8 cellular contexts compared by ENCODE assay signal in the genomic region with DNA sequence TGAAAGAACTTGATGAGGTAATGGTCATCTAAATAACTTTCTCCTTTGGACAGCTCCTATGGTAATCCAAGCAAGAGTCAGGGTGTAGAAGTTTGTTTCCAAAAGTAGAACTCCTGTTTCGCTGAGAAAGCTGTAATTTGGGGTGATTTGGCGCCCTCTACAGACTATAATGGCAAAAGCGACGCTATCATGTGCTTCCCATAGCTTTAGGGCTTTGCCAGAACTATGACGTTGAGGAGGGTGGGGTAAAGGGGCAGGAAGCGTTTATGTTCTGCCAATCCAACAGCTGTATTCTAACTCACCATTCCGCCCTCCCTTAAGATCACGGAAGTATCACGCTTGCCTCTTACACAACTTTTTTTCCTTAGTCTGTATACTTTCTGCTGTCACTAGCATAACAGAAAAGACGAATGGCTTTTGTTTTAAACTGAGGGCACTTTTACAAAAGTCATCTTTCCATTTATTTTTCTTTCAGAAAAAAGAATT. TPM values are rescaled to one million over a fixed set of nuclear protein-coding genes. Genes with fewer than 3 reads are reported as not detected.
DNase-seq lines count a peak whose midpoint lies in the region; ATAC-seq, FAIRE-seq and TF ChIP-seq lines count a peak whose summit lies in the region.

A gene with protein sequence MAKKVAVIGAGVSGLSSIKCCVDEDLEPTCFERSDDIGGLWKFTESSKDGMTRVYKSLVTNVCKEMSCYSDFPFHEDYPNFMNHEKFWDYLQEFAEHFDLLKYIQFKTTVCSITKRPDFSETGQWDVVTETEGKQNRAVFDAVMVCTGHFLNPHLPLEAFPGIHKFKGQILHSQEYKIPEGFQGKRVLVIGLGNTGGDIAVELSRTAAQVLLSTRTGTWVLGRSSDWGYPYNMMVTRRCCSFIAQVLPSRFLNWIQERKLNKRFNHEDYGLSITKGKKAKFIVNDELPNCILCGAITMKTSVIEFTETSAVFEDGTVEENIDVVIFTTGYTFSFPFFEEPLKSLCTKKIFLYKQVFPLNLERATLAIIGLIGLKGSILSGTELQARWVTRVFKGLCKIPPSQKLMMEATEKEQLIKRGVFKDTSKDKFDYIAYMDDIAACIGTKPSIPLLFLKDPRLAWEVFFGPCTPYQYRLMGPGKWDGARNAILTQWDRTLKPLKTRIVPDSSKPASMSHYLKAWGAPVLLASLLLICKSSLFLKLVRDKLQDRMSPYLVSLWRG (plus strand): TSS at position 349 of the 486 bp plus-strand sequence. CDS start 5,643 bp downstream, outside the sequence.

- intact Hi-C loops in mucosa of descending colon (cut with DNase I, micrococcal nuclease) = no loop called here

- FAIRE-seq in HTR-8/SVneo (lab: Jason Lieb, UNC) = peak; percentile 80

- H3K4me1 ChIP-seq in mucosa of descending colon (ENCODE audit: low read depth) = no peaks in the 10 kb centered on the region

- H3K27ac Mint-ChIP-seq in endothelial cell (ENCODE audit: unreplicated experiment) = peak within 1 kb of the TSS; percentile 92

- DNase-seq in Caki2 (ENCODE audit: low read depth) = peak; percentile 95
- peak; percentile 93 for DNase-seq in HTR-8/SVneo (ENCODE audit: insufficient read length, low spot score)
- DNase-seq in NOMO-1 (lab: John Stamatoyannopoulos, UW; ENCODE audit: unreplicated experiment in 2 of 2) = peak; percentile 99
- DNase-seq in activated CD8-positive, alpha-beta memory T cell treated with anti-CD3 and anti-CD28 coated beads for 48 hours (ENCODE audit: low read depth in 2 of 3, low spot score in 2 of 3) = peak; percentile 20 to 48 (median 37)
- peak; percentile 79 for DNase-seq in endothelial cell (ENCODE audit: low spot score)
- DNase-seq in mucosa of descending colon = peak; percentile 44 to 94 (median 59)
- peak; percentile 28 to 57 for DNase-seq in stimulated activated CD8-positive, alpha-beta memory T cell treated with anti-CD3 and anti-CD28 coated beads, Interleukin-4, amount 100 ng/mL, for 1 hour (ENCODE audit: low read depth in 2 of 2, low spot score in 1 of 2)

- no peaks in the 10 kb centered on the region for H3K36me3 Mint-ChIP-seq in endothelial cell (ENCODE audit: low read depth, unreplicated experiment)

- ATAC-seq in GM21381 (IDR thresholded peaks at IDR 0.05; ENCODE audit: unreplicated experiment) (peak; percentile 100), mucosa of descending colon (peak; percentile 100)

- TF ChIP-seq CTCF in endothelial cell (IDR thresholded peaks at IDR 0.05; ENCODE audit: unreplicated experiment) (peak; percentile 75), mucosa of descending colon (IDR thresholded peaks at IDR 0.05) (peak; percentile 82)

- peaks cover 5% of the 10 kb centered on the region for H3K27me3 Mint-ChIP-seq in endothelial cell (ENCODE audit: unreplicated experiment)

- no peaks in the 10 kb centered on the region for H3K36me3 ChIP-seq in mucosa of descending colon (ENCODE audit: low read depth)

- peaks cover 4% of the 10 kb centered on the region for H3K4me1 Mint-ChIP-seq in endothelial cell (ENCODE audit: unreplicated experiment)

- H3K9me3 Mint-ChIP-seq in endothelial cell (ENCODE audit: unreplicated experiment) = no peaks in the 10 kb centered on the region

- H3K4me3 Mint-ChIP-seq in endothelial cell (ENCODE audit: unreplicated experiment) = peak within 1 kb of the TSS; percentile 59

- H3K9me3 ChIP-seq in mucosa of descending colon = peaks cover 2% of the 10 kb centered on the region

- in situ Hi-C loops in Caki2 (cut with HindIII; ENCODE audit: low pct_unique_long_range_greater_than_20kb, low sequenced_read_pairs) = no loop called here

- H3K4me3 ChIP-seq in mucosa of descending colon = no peak within 1 kb of the TSS

RNA-seq across cellular contexts. Expression of the gene that starts here (rescaled TPM):
- 0.32 and 2.0 TPM in 2 replicates for total RNA-seq in Caki2 (2014; rRNA removed; shearing (Covaris generic); ENCODE audit: low replicate concordance)
- total RNA-seq in endothelial cell (ENCODE audit: unreplicated experiment) (2.4 TPM), mucosa of descending colon (10 to 100 TPM in 1 of 3 donors, 1 to 10 TPM in 2; 5.4 to 14.6 (median 8.7) TPM)

Comparison
In these comparisons a context has a peak if more than half of its experiments do, and no peak if none do; other contexts are left out.
1. DNase-seq: peak in every context shown above with its lines; median percentile 99 in NOMO-1; 95 in Caki2; 93 in HTR-8/SVneo; 79 in endothelial cell; 59 in mucosa of descending colon; 42 in stimulated activated CD8-positive, alpha-beta memory T cell treated with anti-CD3 and anti-CD28 coated beads, Interleukin-4, amount 100 ng/mL, for 1 hour; 37 in activated CD8-positive, alpha-beta memory T cell treated with anti-CD3 and anti-CD28 coated beads for 48 hours.